Comparison of ENCODE assay signal across 12 cellular contexts in the genomic region with DNA sequence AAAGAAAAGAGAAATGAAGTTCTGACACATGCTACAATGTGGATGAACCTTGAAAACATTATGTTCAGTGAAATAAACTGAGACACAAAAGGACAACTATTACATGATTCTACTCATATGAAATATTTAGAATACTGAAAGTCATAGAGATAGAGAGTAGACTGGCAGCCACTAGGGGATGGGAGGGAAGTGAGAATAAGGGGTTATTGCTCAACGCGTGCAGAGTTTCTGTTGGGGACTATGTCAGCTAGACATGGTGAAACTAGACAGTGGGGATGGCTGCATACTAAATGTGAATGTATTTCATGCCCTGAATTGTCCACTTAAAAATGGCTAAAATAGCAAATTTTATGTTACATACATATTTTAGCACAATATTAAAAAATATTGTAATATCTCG.
DNase-seq lines count a peak whose midpoint lies in the region; ATAC-seq, FAIRE-seq and TF ChIP-seq lines count a peak whose summit lies in the region.
"Had no signal": no experiment of that assay in that cellular context is flagged by ENCODE, and none has a peak within 500 bp of the region (broad histone marks: within the 10 kb centered on the region; RNA-seq: fewer than 3 reads in every experiment).

No MANE protein-coding gene starts in this region.

- H3K27me3 Mint-ChIP-seq in osteocyte (ENCODE audit: unreplicated experiment) = no peaks in the 10 kb centered on the region
- H3K27me3 Mint-ChIP-seq: CD4-positive, CD25-positive, alpha-beta regulatory T cell had no signal

- TF ChIP-seq POLR2A in GM12891 (IDR thresholded peaks at IDR 0.05; ENCODE audit: low read depth, low read length) = no peak

- H3K36me3 Mint-ChIP-seq in osteocyte (ENCODE audit: unreplicated experiment) = no peaks in the 10 kb centered on the region
- H3K36me3 Mint-ChIP-seq: CD4-positive, CD25-positive, alpha-beta regulatory T cell had no signal

- no peak overlapping the region for H3K4me3 Mint-ChIP-seq in osteocyte (ENCODE audit: unreplicated experiment)
- H3K4me3 Mint-ChIP-seq: activated CD4-positive, alpha-beta T cell treated with anti-CD3 and anti-CD28 coated beads, Interleukin-2, amount 10 ng/mL, durations not matched to agents 24 days and 14 days; CD4-positive, CD25-positive, alpha-beta regulatory T cell had no signal

- no peak for TF ChIP-seq CTCF in osteocyte (IDR thresholded peaks at IDR 0.05)

- ATAC-seq in GM21360 (IDR thresholded peaks at IDR 0.05; ENCODE audit: unreplicated experiment) (peak; percentile 94), HG03108 (IDR thresholded peaks at IDR 0.05; ENCODE audit: unreplicated experiment) (peak; percentile 59), GM19324 (IDR thresholded peaks at IDR 0.05; ENCODE audit: low FRiP score, unreplicated experiment) (no peak)

- H3K4me1 Mint-ChIP-seq in osteocyte (ENCODE audit: unreplicated experiment) = peaks cover 3% of the 10 kb centered on the region
- H3K4me1 Mint-ChIP-seq: activated CD4-positive, alpha-beta T cell treated with anti-CD3 and anti-CD28 coated beads, Interleukin-2, amount 10 ng/mL, durations not matched to agents 24 days and 14 days; CD4-positive, CD25-positive, alpha-beta regulatory T cell had no signal

- DNase-seq in GM12891 (ENCODE audit: insufficient read length, low spot score) = peak; percentile 56
- DNase-seq in SIG-M5 treated with dmso at 0.1 percent for 504 hours (lab: John Stamatoyannopoulos, UW; ENCODE audit: unreplicated experiment) = peak; percentile 91
- no peak for DNase-seq in NCI-H2029 (lab: John Stamatoyannopoulos, UW)
- no peak for DNase-seq in osteocyte (ENCODE audit: extremely low spot score, unreplicated experiment)
- no peak for DNase-seq in NCI-H2196 treated with DMSO at 0.1 percent for 48 hours (lab: John Stamatoyannopoulos, UW; ENCODE audit: unreplicated experiment)
- DNase-seq: activated CD4-positive, alpha-beta T cell treated with anti-CD3 and anti-CD28 coated beads, Interleukin-2, amount 10 ng/mL, durations not matched to agents 24 days and 14 days; CD4-positive, CD25-positive, alpha-beta regulatory T cell; NCI-H1092 had no signal

- peaks cover 3% of the 10 kb centered on the region for H3K9me3 Mint-ChIP-seq in osteocyte (ENCODE audit: unreplicated experiment)

- H3K27ac Mint-ChIP-seq in osteocyte (ENCODE audit: unreplicated experiment) = no peak overlapping the region
- H3K27ac Mint-ChIP-seq: activated CD4-positive, alpha-beta T cell treated with anti-CD3 and anti-CD28 coated beads, Interleukin-2, amount 10 ng/mL, durations not matched to agents 24 days and 14 days; CD4-positive, CD25-positive, alpha-beta regulatory T cell had no signal

- FAIRE-seq in GM12891 (lab: Jason Lieb, UNC) = peak; percentile 33
- FAIRE-seq: keratinocyte had no signal

TF ChIP-seq in GM12891, 5 proteins besides CTCF, POLR2A, EP300 and RAD21:
- no peak for TF ChIP-seq POLR2AphosphoS5 (IDR thresholded peaks at IDR 0.05; ENCODE audit: low read depth, low read length)
- TF ChIP-seq PAX5 (IDR thresholded peaks at IDR 0.05; ENCODE audit: insufficient read depth, low read length, severe bottlenecking) = no peak
- TF ChIP-seq TAF1 (IDR thresholded peaks at IDR 0.05; ENCODE audit: low read depth, low read length) = no peak
- peak; percentile 95 for TF ChIP-seq SPI1 (IDR thresholded peaks at IDR 0.05; ENCODE audit: low read depth, low read length)
- TF ChIP-seq POU2F2 (IDR thresholded peaks at IDR 0.05; ENCODE audit: low read depth, low read length) = peak; percentile 53; the same call in 1 of the 2 replicates

Comparison
In these comparisons a context has a peak if more than half of its experiments do, and no peak if none do; other contexts are left out.
1. DNase-seq: peak in GM12891 (single experiment) and SIG-M5 treated with dmso at 0.1 percent for 504 hours (single experiment); none in NCI-H2029 (single experiment), osteocyte (single experiment) and NCI-H2196 treated with DMSO at 0.1 percent for 48 hours (single experiment).